Comparison of ENCODE assay signal across 31 cellular contexts in genomic region chr19:12694641-12695040, GRCh38. TPM values are rescaled to one million over a fixed set of nuclear protein-coding genes. Genes with fewer than 3 reads are reported as not detected.
A peak's percentile ranks its signal among the peaks of the same experiment; 100 is the strongest.
DNase-seq lines count a peak whose midpoint lies in the region; ATAC-seq and TF ChIP-seq lines count a peak whose summit lies in the region.
"Had no signal": no experiment of that assay in that cellular context is flagged by ENCODE, and none has a peak within 500 bp of the region (broad histone marks: within the 10 kb centered on the region; RNA-seq: fewer than 3 reads in every experiment).

No MANE protein-coding gene starts in this region.

- no peak overlapping the region for H3K27ac Mint-ChIP-seq in activated CD8-positive, alpha-beta memory T cell treated with anti-CD3 and anti-CD28 coated beads, Interleukin-2, amount 10 ng/mL, durations not matched to agents 7 days and 5 days
- H3K27ac Mint-ChIP-seq in CD8-positive, alpha-beta memory T cell, result no peak overlapping the region
- no peak overlapping the region for H3K27ac Mint-ChIP-seq in activated T-helper 1 cell treated with anti-CD3 and anti-CD28 coated beads, Interleukin-12 subunit alpha, Interleukin-12 subunit beta, Interleukin-2, Interleukin-4 antibody, amounts not matched to agents 30 ng/mL and 10 ng/mL and 1 ng/mL, durations not matched to agents 14 hours and 24 hours and 36 hours
- no peak overlapping the region for H3K27ac Mint-ChIP-seq in neural progenitor cell
- H3K27ac Mint-ChIP-seq: memory B cell; stimulated activated naive B cell treated with anti-CD40 and anti-IgM and Interleukin-4, amounts not matched to agents 10 μg/mL and 1 μg/mL and 100 μg/mL, for 72 hours had no signal

- TF ChIP-seq CTCF in neural progenitor cell (IDR thresholded peaks at IDR 0.05) (no peak), suprapubic skin (IDR thresholded peaks at IDR 0.05) (no peak)

- no peak for TF ChIP-seq EP300 in suprapubic skin (IDR thresholded peaks at IDR 0.05)

- no peak overlapping the region for H3K9ac ChIP-seq in neural progenitor cell

- peaks cover 3% of the 10 kb centered on the region for H3K36me3 Mint-ChIP-seq in activated CD8-positive, alpha-beta memory T cell treated with anti-CD3 and anti-CD28 coated beads, Interleukin-2, amount 10 ng/mL, durations not matched to agents 7 days and 5 days
- H3K36me3 Mint-ChIP-seq in CD8-positive, alpha-beta memory T cell, result peaks cover 0 to 7% (median 0%) of the 10 kb centered on the region in 3 donors
- peaks cover 13% of the 10 kb centered on the region for H3K36me3 Mint-ChIP-seq in activated T-helper 1 cell treated with anti-CD3 and anti-CD28 coated beads, Interleukin-12 subunit alpha, Interleukin-12 subunit beta, Interleukin-2, Interleukin-4 antibody, amounts not matched to agents 30 ng/mL and 10 ng/mL and 1 ng/mL, durations not matched to agents 14 hours and 24 hours and 36 hours (ENCODE audit: low read depth)
- H3K36me3 Mint-ChIP-seq in neural progenitor cell, result peaks cover 3% of the 10 kb centered on the region
- H3K36me3 Mint-ChIP-seq: memory B cell had no signal

- ATAC-seq in activated CD8-positive, alpha-beta memory T cell treated with anti-CD3 and anti-CD28 coated beads, Interleukin-2, amount 10 ng/mL, durations not matched to agents 7 days and 5 days, result no peak
- ATAC-seq: body of pancreas; left colon; stimulated activated naive B cell treated with anti-CD40 and anti-IgM and Interleukin-4, amounts not matched to agents 10 μg/mL and 1 μg/mL and 100 μg/mL, for 72 hours had no signal

- intact Hi-C loops in activated T-helper 1 cell treated with anti-CD3 and anti-CD28 coated beads, Interleukin-12 subunit alpha, Interleukin-12 subunit beta, Interleukin-2, Interleukin-4 antibody, amounts not matched to agents 30 ng/mL and 10 ng/mL and 1 ng/mL, durations not matched to agents 14 hours and 24 hours and 36 hours (cut with micrococcal nuclease), result no loop called here

- no peaks in the 10 kb centered on the region for H3K79me2 ChIP-seq in neural progenitor cell (ENCODE audit: low read depth)

- no peaks in the 10 kb centered on the region for H3K27me3 ChIP-seq in CD8-positive, alpha-beta memory T cell (ENCODE audit: insufficient read depth, low read length, poor library complexity, severe bottlenecking)
- H3K27me3 ChIP-seq in neural progenitor cell (no peaks in the 10 kb centered on the region), suprapubic skin (no peaks in the 10 kb centered on the region)
- no peaks in the 10 kb centered on the region for H3K27me3 ChIP-seq in effector memory CD4-positive, alpha-beta T cell (replicated peaks; ENCODE audit: control insufficient read depth, insufficient read depth, low read length, poor library complexity, severe bottlenecking)
- H3K27me3 ChIP-seq: body of pancreas, ovary, vagina had no signal

- no peaks in the 10 kb centered on the region for H4K20me1 ChIP-seq in neural progenitor cell (ENCODE audit: low read depth)

- POLR2A ChIA-PET in CD8-positive, alpha-beta memory T cell (lab: Charles Lee), result no interaction called here

- H3F3A ChIP-seq in neural progenitor cell (ENCODE audit: low read depth), result peaks cover 30% of the 10 kb centered on the region

- CTCF ChIA-PET in activated CD8-positive, alpha-beta memory T cell treated with anti-CD3 and anti-CD28 coated beads, Interleukin-2, amount 10 ng/mL, durations not matched to agents 7 days and 5 days (lab: Charles Lee), result interaction anchor here (1.3 to 2.8 kb wide), 5 partner anchors 18 to 153 kb away, joined by 3 to 15 read pairs (median 6); partner anchors contain the start of gene TRIR
- CTCF ChIA-PET in CD8-positive, alpha-beta memory T cell (lab: Charles Lee), result interaction anchor here (1.1 kb wide), 1 partner anchor 9 kb away, joined by 3 read pairs; no protein-coding TSS in a partner anchor

- H3K9me3 Mint-ChIP-seq in activated CD8-positive, alpha-beta memory T cell treated with anti-CD3 and anti-CD28 coated beads, Interleukin-2, amount 10 ng/mL, durations not matched to agents 7 days and 5 days (ENCODE audit: low read depth), result no peaks in the 10 kb centered on the region
- no peaks in the 10 kb centered on the region for H3K9me3 Mint-ChIP-seq in CD8-positive, alpha-beta memory T cell
- no peaks in the 10 kb centered on the region for H3K9me3 Mint-ChIP-seq in activated T-helper 1 cell treated with anti-CD3 and anti-CD28 coated beads, Interleukin-12 subunit alpha, Interleukin-12 subunit beta, Interleukin-2, Interleukin-4 antibody, amounts not matched to agents 30 ng/mL and 10 ng/mL and 1 ng/mL, durations not matched to agents 14 hours and 24 hours and 36 hours
- no peaks in the 10 kb centered on the region for H3K9me3 Mint-ChIP-seq in neural progenitor cell
- H3K9me3 Mint-ChIP-seq: memory B cell; stimulated activated naive B cell treated with anti-CD40 and anti-IgM and Interleukin-4, amounts not matched to agents 10 μg/mL and 1 μg/mL and 100 μg/mL, for 72 hours had no signal

- 95% methylated on average over 10 of the region's 16 CpGs for WGBS in suprapubic skin

- no peaks in the 10 kb centered on the region for H3K36me3 ChIP-seq in CD8-positive, alpha-beta memory T cell (ENCODE audit: insufficient read depth, low read length)
- no peaks in the 10 kb centered on the region for H3K36me3 ChIP-seq in neural progenitor cell
- H3K36me3 ChIP-seq in suprapubic skin, result peaks cover 14% of the 10 kb centered on the region
- H3K36me3 ChIP-seq in effector memory CD4-positive, alpha-beta T cell (ENCODE audit: control insufficient read depth, insufficient read depth, low read length), result no peaks in the 10 kb centered on the region
- H3K36me3 ChIP-seq: ovary, vagina had no signal

- TF ChIP-seq POLR2A in suprapubic skin (IDR thresholded peaks at IDR 0.05), result no peak

- no peak overlapping the region for H3K4me2 ChIP-seq in neural progenitor cell

- H3K4me3 Mint-ChIP-seq in activated CD8-positive, alpha-beta memory T cell treated with anti-CD3 and anti-CD28 coated beads, Interleukin-2, amount 10 ng/mL, durations not matched to agents 7 days and 5 days, result peak overlapping the region; percentile 19
- H3K4me3 Mint-ChIP-seq in CD8-positive, alpha-beta memory T cell, result peak overlapping the region in 5 of 7 donors; percentile 43 to 82 (median 47)
- H3K4me3 Mint-ChIP-seq in activated T-helper 1 cell treated with anti-CD3 and anti-CD28 coated beads, Interleukin-12 subunit alpha, Interleukin-12 subunit beta, Interleukin-2, Interleukin-4 antibody, amounts not matched to agents 30 ng/mL and 10 ng/mL and 1 ng/mL, durations not matched to agents 14 hours and 24 hours and 36 hours, result peak overlapping the region; percentile 89
- H3K4me3 Mint-ChIP-seq in neural progenitor cell, result peak overlapping the region; percentile 75
- H3K4me3 Mint-ChIP-seq: memory B cell had no signal

- H3K4me1 Mint-ChIP-seq in activated CD8-positive, alpha-beta memory T cell treated with anti-CD3 and anti-CD28 coated beads, Interleukin-2, amount 10 ng/mL, durations not matched to agents 7 days and 5 days, result peaks cover 26% of the 10 kb centered on the region
- H3K4me1 Mint-ChIP-seq in CD8-positive, alpha-beta memory T cell, result peaks cover 10 to 15% (median 12%) of the 10 kb centered on the region in 3 donors
- H3K4me1 Mint-ChIP-seq in activated T-helper 1 cell treated with anti-CD3 and anti-CD28 coated beads, Interleukin-12 subunit alpha, Interleukin-12 subunit beta, Interleukin-2, Interleukin-4 antibody, amounts not matched to agents 30 ng/mL and 10 ng/mL and 1 ng/mL, durations not matched to agents 14 hours and 24 hours and 36 hours (ENCODE audit: low read depth), result peaks cover 11% of the 10 kb centered on the region
- peaks cover 7% of the 10 kb centered on the region for H3K4me1 Mint-ChIP-seq in neural progenitor cell

- no peak overlapping the region for H3K4me3 ChIP-seq in CD8-positive, alpha-beta memory T cell (ENCODE audit: low read length)
- H3K4me3 ChIP-seq in neural progenitor cell, result no peak overlapping the region
- no peak overlapping the region for H3K4me3 ChIP-seq in suprapubic skin
- no peak overlapping the region for H3K4me3 ChIP-seq in effector memory CD4-positive, alpha-beta T cell (ENCODE audit: insufficient read depth, low read depth, low read length, poor library complexity, severe bottlenecking)
- H3K4me3 ChIP-seq: body of pancreas, ovary had no signal

- no peaks in the 10 kb centered on the region for H3K27me3 Mint-ChIP-seq in activated CD8-positive, alpha-beta memory T cell treated with anti-CD3 and anti-CD28 coated beads, Interleukin-2, amount 10 ng/mL, durations not matched to agents 7 days and 5 days
- peaks cover 0 to 3% of the 10 kb centered on the region in 2 donors for H3K27me3 Mint-ChIP-seq in CD8-positive, alpha-beta memory T cell
- no peaks in the 10 kb centered on the region for H3K27me3 Mint-ChIP-seq in activated T-helper 1 cell treated with anti-CD3 and anti-CD28 coated beads, Interleukin-12 subunit alpha, Interleukin-12 subunit beta, Interleukin-2, Interleukin-4 antibody, amounts not matched to agents 30 ng/mL and 10 ng/mL and 1 ng/mL, durations not matched to agents 14 hours and 24 hours and 36 hours (ENCODE audit: insufficient read depth)
- H3K27me3 Mint-ChIP-seq in neural progenitor cell (ENCODE audit: insufficient read depth, low read depth), result peaks cover 2% of the 10 kb centered on the region
- H3K27me3 Mint-ChIP-seq: memory B cell; stimulated activated naive B cell treated with anti-CD40 and anti-IgM and Interleukin-4, amounts not matched to agents 10 μg/mL and 1 μg/mL and 100 μg/mL, for 72 hours had no signal

- H3K27ac ChIP-seq in CD8-positive, alpha-beta memory T cell (ENCODE audit: low read depth, low read length), result no peak overlapping the region
- no peak overlapping the region for H3K27ac ChIP-seq in neural progenitor cell
- no peak overlapping the region for H3K27ac ChIP-seq in suprapubic skin
- H3K27ac ChIP-seq in effector memory CD4-positive, alpha-beta T cell (ENCODE audit: insufficient read depth, low read length, poor library complexity, severe bottlenecking), result no peak overlapping the region
- H3K27ac ChIP-seq: body of pancreas, C4-2B, HL-60, ovary, SK-N-MC, vagina, VCaP had no signal

- DNase-seq in activated CD8-positive, alpha-beta memory T cell treated with anti-CD3 and anti-CD28 coated beads, Interleukin-2, amount 10 ng/mL, durations not matched to agents 7 days and 5 days, result no peak
- no peak for DNase-seq in activated CD8-positive, alpha-beta memory T cell treated with anti-CD3 and anti-CD28 coated beads for 24 hours
- no peak for DNase-seq in CD8-positive, alpha-beta memory T cell
- no peak for DNase-seq in activated T-helper 1 cell treated with anti-CD3 and anti-CD28 coated beads, Interleukin-12 subunit alpha, Interleukin-12 subunit beta, Interleukin-2, Interleukin-4 antibody, amounts not matched to agents 30 ng/mL and 10 ng/mL and 1 ng/mL, durations not matched to agents 14 hours and 24 hours and 36 hours (ENCODE audit: low spot score)
- DNase-seq in neural progenitor cell (ENCODE audit: low spot score) (no peak), suprapubic skin (ENCODE audit: low spot score in 2 of 2) (no peak), middle frontal gyrus (ENCODE audit: extremely low spot score, low spot score) (no peak)
- DNase-seq in effector memory CD4-positive, alpha-beta T cell, result no peak
- DNase-seq: activated T-cell treated with anti-CD3 and anti-CD28 coated beads, Interleukin-2, amount 50 U/mL, for 48 hours; body of pancreas; EL; head of caudate nucleus; left colon; NCI-H1092; NCI-H2029; NCI-H226; NCI-H748 treated with DMSO at 0.1 percent for 48 hours; ovary; stimulated activated CD4-positive, alpha-beta T cell treated with anti-CD3 and anti-CD28 coated beads, Interleukin-12 subunit alpha, Interleukin-12 subunit beta, amount 100 ng/mL, for 4 hours; stimulated activated CD4-positive, alpha-beta T cell treated with anti-CD3 and anti-CD28 coated beads, Interleukin-4, amount 100 ng/mL, for 24 hours; stimulated activated naive B cell treated with anti-CD40 and anti-IgM and Interleukin-4, amounts not matched to agents 10 μg/mL and 1 μg/mL and 100 μg/mL, for 72 hours had no signal

- peaks cover 12% of the 10 kb centered on the region for H3K4me1 ChIP-seq in CD8-positive, alpha-beta memory T cell (ENCODE audit: insufficient read depth, low read length)
- H3K4me1 ChIP-seq in neural progenitor cell (peaks cover 7% of the 10 kb centered on the region), suprapubic skin (peaks cover 22% of the 10 kb centered on the region)
- H3K4me1 ChIP-seq in effector memory CD4-positive, alpha-beta T cell (ENCODE audit: control insufficient read depth, insufficient read depth, low read length, poor library complexity, severe bottlenecking), result peaks cover 11% of the 10 kb centered on the region

- no peak overlapping the region for H2AFZ ChIP-seq in neural progenitor cell (replicated peaks)

- no peaks in the 10 kb centered on the region for H3K9me3 ChIP-seq in CD8-positive, alpha-beta memory T cell (ENCODE audit: low read length)
- H3K9me3 ChIP-seq in neural progenitor cell (ENCODE audit: low read depth) (no peaks in the 10 kb centered on the region), suprapubic skin (no peaks in the 10 kb centered on the region)
- no peaks in the 10 kb centered on the region for H3K9me3 ChIP-seq in effector memory CD4-positive, alpha-beta T cell (ENCODE audit: control insufficient read depth, low read length)
- H3K9me3 ChIP-seq: body of pancreas, ovary, vagina had no signal

RNA-seq across cellular contexts. Expression of gene FBXW9, which starts 1.8 kb away (rescaled TPM):
- 1 to 10 TPM; 5.2 to 6.3 TPM for total RNA-seq in activated CD8-positive, alpha-beta memory T cell treated with anti-CD3 and anti-CD28 coated beads, Interleukin-2, amount 10 ng/mL, durations not matched to agents 7 days and 5 days
- total RNA-seq in CD8-positive, alpha-beta memory T cell, result 1 to 10 TPM; 7.9 to 8.1 TPM
- polyA plus RNA-seq in CD8-positive, alpha-beta memory T cell, result 5.9 TPM
- total RNA-seq in activated T-helper 1 cell treated with anti-CD3 and anti-CD28 coated beads, Interleukin-12 subunit alpha, Interleukin-12 subunit beta, Interleukin-2, Interleukin-4 antibody, amounts not matched to agents 30 ng/mL and 10 ng/mL and 1 ng/mL, durations not matched to agents 14 hours and 24 hours and 36 hours, result 11.8 and 12.2 TPM in 2 replicates
- total RNA-seq in neural progenitor cell (ENCODE audit: low replicate concordance), result 4.0 and 21.4 TPM in 2 replicates
- 10 to 100 TPM in 3 of 4 donors, 1 to 10 TPM in 1; 9.7 to 13.7 (median 12.3) TPM for total RNA-seq in suprapubic skin

RNA-seq across cellular contexts. Expression of gene GNG14, which starts 6.8 kb away (rescaled TPM):
- not detected for total RNA-seq in activated CD8-positive, alpha-beta memory T cell treated with anti-CD3 and anti-CD28 coated beads, Interleukin-2, amount 10 ng/mL, durations not matched to agents 7 days and 5 days
- not detected for total RNA-seq in CD8-positive, alpha-beta memory T cell
- not detected for polyA plus RNA-seq in CD8-positive, alpha-beta memory T cell
- 0.73 TPM in 1 of 2 replicates, not detected in the other for total RNA-seq in activated T-helper 1 cell treated with anti-CD3 and anti-CD28 coated beads, Interleukin-12 subunit alpha, Interleukin-12 subunit beta, Interleukin-2, Interleukin-4 antibody, amounts not matched to agents 30 ng/mL and 10 ng/mL and 1 ng/mL, durations not matched to agents 14 hours and 24 hours and 36 hours
- not detected in 2 replicates for total RNA-seq in neural progenitor cell (ENCODE audit: low replicate concordance)
- total RNA-seq in suprapubic skin, result not detected
- total RNA-seq: body of pancreas, cerebellum, epithelial cell of proximal tubule, fibroblast of villous mesenchyme, left colon, ovary, temporal lobe, vagina had no signal
- polyA plus RNA-seq: ovary had no signal

RNA-seq across cellular contexts. Expression of gene DHPS, which starts 13.0 kb away (rescaled TPM):
- total RNA-seq in activated CD8-positive, alpha-beta memory T cell treated with anti-CD3 and anti-CD28 coated beads, Interleukin-2, amount 10 ng/mL, durations not matched to agents 7 days and 5 days, result 100 to 1,000 TPM; 106 to 111 TPM
- 100 to 1,000 TPM; 113 to 116 TPM for total RNA-seq in CD8-positive, alpha-beta memory T cell
- 91.8 TPM for polyA plus RNA-seq in CD8-positive, alpha-beta memory T cell
- total RNA-seq in activated T-helper 1 cell treated with anti-CD3 and anti-CD28 coated beads, Interleukin-12 subunit alpha, Interleukin-12 subunit beta, Interleukin-2, Interleukin-4 antibody, amounts not matched to agents 30 ng/mL and 10 ng/mL and 1 ng/mL, durations not matched to agents 14 hours and 24 hours and 36 hours, result 144 and 147 TPM in 2 replicates
- 78.3 and 108 TPM in 2 replicates for total RNA-seq in neural progenitor cell (ENCODE audit: low replicate concordance)
- total RNA-seq in suprapubic skin, result 100 to 1,000 TPM; 108 to 265 (median 136) TPM

RNA-seq across cellular contexts. Expression of gene WDR83, which starts 28.0 kb away (rescaled TPM):
- 10 to 100 TPM; 21.4 to 22.0 TPM for total RNA-seq in activated CD8-positive, alpha-beta memory T cell treated with anti-CD3 and anti-CD28 coated beads, Interleukin-2, amount 10 ng/mL, durations not matched to agents 7 days and 5 days
- total RNA-seq in CD8-positive, alpha-beta memory T cell, result 10 to 100 TPM; 18.8 to 19.9 TPM
- 13.1 TPM for polyA plus RNA-seq in CD8-positive, alpha-beta memory T cell
- 25.6 and 27.1 TPM in 2 replicates for total RNA-seq in activated T-helper 1 cell treated with anti-CD3 and anti-CD28 coated beads, Interleukin-12 subunit alpha, Interleukin-12 subunit beta, Interleukin-2, Interleukin-4 antibody, amounts not matched to agents 30 ng/mL and 10 ng/mL and 1 ng/mL, durations not matched to agents 14 hours and 24 hours and 36 hours
- total RNA-seq in neural progenitor cell (ENCODE audit: low replicate concordance) (11.0 and 15.9 TPM in 2 replicates), suprapubic skin (10 to 100 TPM in 3 of 4 donors, 1 to 10 TPM in 1; 9.8 to 21.9 (median 17.2) TPM)

RNA-seq across cellular contexts. Expression of gene MAN2B1, which starts 28.1 kb away (rescaled TPM):
- total RNA-seq in activated CD8-positive, alpha-beta memory T cell treated with anti-CD3 and anti-CD28 coated beads, Interleukin-2, amount 10 ng/mL, durations not matched to agents 7 days and 5 days, result 100 to 1,000 TPM; 102 to 118 TPM
- 10 to 100 TPM; 83.8 to 85.3 TPM for total RNA-seq in CD8-positive, alpha-beta memory T cell
- 76.4 TPM for polyA plus RNA-seq in CD8-positive, alpha-beta memory T cell
- total RNA-seq in activated T-helper 1 cell treated with anti-CD3 and anti-CD28 coated beads, Interleukin-12 subunit alpha, Interleukin-12 subunit beta, Interleukin-2, Interleukin-4 antibody, amounts not matched to agents 30 ng/mL and 10 ng/mL and 1 ng/mL, durations not matched to agents 14 hours and 24 hours and 36 hours, result 132 and 143 TPM in 2 replicates
- 35.8 and 73.6 TPM in 2 replicates for total RNA-seq in neural progenitor cell (ENCODE audit: low replicate concordance)
- total RNA-seq in suprapubic skin, result 10 to 100 TPM; 42.6 to 94.1 (median 78.9) TPM

Comparison
In these comparisons a context has a peak if more than half of its experiments do, and no peak if none do; other contexts are left out.
1. H3K4me3 Mint-ChIP-seq: peak in every context shown above with its lines; median percentile 89 in activated T-helper 1 cell treated with anti-CD3 and anti-CD28 coated beads, Interleukin-12 subunit alpha, Interleukin-12 subunit beta, Interleukin-2, Interleukin-4 antibody, amounts not matched to agents 30 ng/mL and 10 ng/mL and 1 ng/mL, durations not matched to agents 14 hours and 24 hours and 36 hours; 75 in neural progenitor cell; 47 in CD8-positive, alpha-beta memory T cell; 19 in activated CD8-positive, alpha-beta memory T cell treated with anti-CD3 and anti-CD28 coated beads, Interleukin-2, amount 10 ng/mL, durations not matched to agents 7 days and 5 days.